ENCODE assay signal across 1 cellular context in genomic region chr16:20695024-20695423, GRCh38.
TF ChIP-seq lines count a peak whose summit lies in the region.

No MANE protein-coding gene starts in this region.

TF ChIP-seq in HepG2, 621 proteins besides CTCF, POLR2A, EP300 and RAD21:
- TF ChIP-seq MNT (IDR thresholded peaks at IDR 0.05) (no peak), ZNF773 (CRISPR knock-in tag; IDR thresholded peaks at IDR 0.05; ENCODE audit: borderline replicate concordance) (no peak), MLX (CRISPR knock-in tag; IDR thresholded peaks at IDR 0.05) (no peak), NR3C1 (CRISPR knock-in tag; IDR thresholded peaks at IDR 0.05) (no peak), HOXA5 (CRISPR knock-in tag; IDR thresholded peaks at IDR 0.05) (no peak)
